1 cellular context compared by ENCODE assay signal in genomic region chr10:47340613-47341170, GRCh38.
TF ChIP-seq lines count a peak whose summit lies in the region.

No MANE protein-coding gene starts in this region.

TF ChIP-seq in HepG2, 621 proteins besides CTCF, POLR2A, EP300 and RAD21:
- no peak for TF ChIP-seq MZF1 (CRISPR knock-in tag; IDR thresholded peaks at IDR 0.05; ENCODE audit: borderline replicate concordance)
- TF ChIP-seq REPIN1 (CRISPR knock-in tag; IDR thresholded peaks at IDR 0.05; ENCODE audit: borderline replicate concordance, low read depth): no peak
- TF ChIP-seq STAG1 (CRISPR knock-in tag; IDR thresholded peaks at IDR 0.05): peak; percentile 73
- TF ChIP-seq ATF7 (IDR thresholded peaks at IDR 0.05): peak; percentile 36; the same call in 1 of the 2 replicates
- no peak for TF ChIP-seq ATF7 (CRISPR knock-in tag; IDR thresholded peaks at IDR 0.05)
- TF ChIP-seq ZBTB25 (CRISPR knock-in tag; IDR thresholded peaks at IDR 0.05): no peak
- TF ChIP-seq, protein P1, sequence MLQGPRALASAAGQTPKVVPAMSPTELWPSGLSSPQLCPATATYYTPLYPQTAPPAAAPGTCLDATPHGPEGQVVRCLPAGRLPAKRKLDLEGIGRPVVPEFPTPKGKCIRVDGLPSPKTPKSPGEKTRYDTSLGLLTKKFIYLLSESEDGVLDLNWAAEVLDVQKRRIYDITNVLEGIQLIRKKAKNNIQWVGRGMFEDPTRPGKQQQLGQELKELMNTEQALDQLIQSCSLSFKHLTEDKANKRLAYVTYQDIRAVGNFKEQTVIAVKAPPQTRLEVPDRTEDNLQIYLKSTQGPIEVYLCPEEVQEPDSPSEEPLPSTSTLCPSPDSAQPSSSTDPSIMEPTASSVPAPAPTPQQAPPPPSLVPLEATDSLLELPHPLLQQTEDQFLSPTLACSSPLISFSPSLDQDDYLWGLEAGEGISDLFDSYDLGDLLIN (CRISPR knock-in tag; IDR thresholded peaks at IDR 0.05; ENCODE audit: borderline replicate concordance): no peak
- peak; percentile 72 for TF ChIP-seq SMC3 (IDR thresholded peaks at IDR 0.05; ENCODE audit: low read length)
- TF ChIP-seq, protein P2, sequence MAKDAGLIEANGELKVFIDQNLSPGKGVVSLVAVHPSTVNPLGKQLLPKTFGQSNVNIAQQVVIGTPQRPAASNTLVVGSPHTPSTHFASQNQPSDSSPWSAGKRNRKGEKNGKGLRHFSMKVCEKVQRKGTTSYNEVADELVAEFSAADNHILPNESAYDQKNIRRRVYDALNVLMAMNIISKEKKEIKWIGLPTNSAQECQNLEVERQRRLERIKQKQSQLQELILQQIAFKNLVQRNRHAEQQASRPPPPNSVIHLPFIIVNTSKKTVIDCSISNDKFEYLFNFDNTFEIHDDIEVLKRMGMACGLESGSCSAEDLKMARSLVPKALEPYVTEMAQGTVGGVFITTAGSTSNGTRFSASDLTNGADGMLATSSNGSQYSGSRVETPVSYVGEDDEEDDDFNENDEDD (CRISPR knock-in tag; IDR thresholded peaks at IDR 0.05; ENCODE audit: borderline replicate concordance): no peak
- no peak for TF ChIP-seq HMG20A (CRISPR knock-in tag; IDR thresholded peaks at IDR 0.05; ENCODE audit: borderline replicate concordance)
- TF ChIP-seq ZNF326 (CRISPR knock-in tag; IDR thresholded peaks at IDR 0.05; ENCODE audit: borderline replicate concordance): no peak
- TF ChIP-seq, protein P3, sequence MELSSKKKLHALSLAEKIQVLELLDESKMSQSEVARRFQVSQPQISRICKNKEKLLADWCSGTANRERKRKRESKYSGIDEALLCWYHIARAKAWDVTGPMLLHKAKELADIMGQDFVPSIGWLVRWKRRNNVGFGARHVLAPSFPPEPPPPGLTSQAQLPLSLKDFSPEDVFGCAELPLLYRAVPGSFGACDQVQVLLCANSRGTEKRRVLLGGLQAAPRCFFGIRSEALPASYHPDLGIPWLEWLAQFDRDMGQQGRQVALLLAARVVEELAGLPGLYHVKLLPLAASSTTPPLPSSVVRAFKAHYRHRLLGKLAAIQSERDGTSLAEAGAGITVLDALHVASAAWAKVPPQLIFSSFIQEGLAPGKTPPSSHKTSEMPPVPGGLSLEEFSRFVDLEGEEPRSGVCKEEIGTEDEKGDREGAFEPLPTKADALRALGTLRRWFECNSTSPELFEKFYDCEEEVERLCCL (CRISPR knock-in tag; IDR thresholded peaks at IDR 0.05; ENCODE audit: borderline replicate concordance): no peak
- TF ChIP-seq ZNF841 (CRISPR knock-in tag; IDR thresholded peaks at IDR 0.05; ENCODE audit: borderline replicate concordance): no peak
- no peak for TF ChIP-seq MXD4 (CRISPR knock-in tag; IDR thresholded peaks at IDR 0.05)
- no peak for TF ChIP-seq SYNCRIP (IDR thresholded peaks at IDR 0.05; ENCODE audit: insufficient read depth, low read depth, low read length)
- TF ChIP-seq ZNF629 (CRISPR knock-in tag; conservative IDR thresholded peaks at IDR 0.05): no peak
- peak; percentile 62 for TF ChIP-seq XRCC5 (optimal IDR thresholded peaks at IDR 0.05; ENCODE audit: low read length)
- TF ChIP-seq MYPOP (CRISPR knock-in tag; IDR thresholded peaks at IDR 0.05): no peak
- peak; percentile 53; the same call in 1 of the 2 replicates for TF ChIP-seq CREB1 (IDR thresholded peaks at IDR 0.05)
- no peak for TF ChIP-seq CREB1 (CRISPR knock-in tag; IDR thresholded peaks at IDR 0.05)
- TF ChIP-seq AKAP8 (CRISPR knock-in tag; IDR thresholded peaks at IDR 0.05): no peak
